1 cellular context compared by ENCODE assay signal in the genomic region with DNA sequence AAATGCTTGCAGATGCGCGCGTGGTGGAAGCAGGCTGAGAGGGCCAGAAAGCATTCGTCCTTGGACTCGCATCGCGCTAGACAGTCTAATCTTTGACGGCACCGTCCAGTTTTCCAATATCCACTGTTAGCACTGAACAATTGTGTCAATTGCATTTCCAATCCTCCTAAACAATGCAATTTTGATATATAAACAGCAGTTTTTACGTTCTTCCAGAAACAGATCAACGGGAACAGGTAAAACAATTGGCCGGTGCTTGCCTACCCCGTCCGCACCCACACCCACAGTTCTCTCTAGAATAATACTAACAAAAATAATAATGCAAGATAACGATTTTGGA.
TF ChIP-seq lines count a peak whose summit lies in the region.

No MANE protein-coding gene starts in this region.

TF ChIP-seq in HepG2, 621 proteins besides CTCF, POLR2A, EP300 and RAD21:
- TF ChIP-seq ZFAT (CRISPR knock-in tag; conservative IDR thresholded peaks at IDR 0.05) (no peak), ZSCAN20 (CRISPR knock-in tag; IDR thresholded peaks at IDR 0.05; ENCODE audit: borderline replicate concordance) (no peak), ZNF773 (CRISPR knock-in tag; IDR thresholded peaks at IDR 0.05; ENCODE audit: borderline replicate concordance) (no peak), SKI (IDR thresholded peaks at IDR 0.05; ENCODE audit: partially characterized antibody) (no peak), FOXA1 (IDR thresholded peaks at IDR 0.05) (no peak), FOXA1 (CRISPR knock-in tag; IDR thresholded peaks at IDR 0.05) (no peak), KDM1A (CRISPR knock-in tag; IDR thresholded peaks at IDR 0.05) (no peak), ZNF354B (CRISPR knock-in tag; IDR thresholded peaks at IDR 0.05) (no peak), SAFB2 (CRISPR knock-in tag; IDR thresholded peaks at IDR 0.05; ENCODE audit: borderline replicate concordance, low read depth) (no peak), TSC22D2 (CRISPR knock-in tag; IDR thresholded peaks at IDR 0.05; ENCODE audit: borderline replicate concordance) (no peak), AGO2 (optimal IDR thresholded peaks at IDR 0.05; ENCODE audit: low read depth, low read length) (no peak), HNRNPL (IDR thresholded peaks at IDR 0.05; ENCODE audit: low read depth, low read length) (no peak), PAF1 (CRISPR knock-in tag; IDR thresholded peaks at IDR 0.05) (no peak), SP4 (CRISPR knock-in tag; IDR thresholded peaks at IDR 0.05) (no peak), SRF (IDR thresholded peaks at IDR 0.05; ENCODE audit: low read depth, low read length) (no peak), ZNF724P (CRISPR knock-in tag; IDR thresholded peaks at IDR 0.05; ENCODE audit: borderline replicate concordance) (no peak), THAP11 (CRISPR knock-in tag; IDR thresholded peaks at IDR 0.05) (0 out of 2 replicates have a peak, but pooled peaks have one; percentile 2), ATF7-NPFF (CRISPR knock-in tag; IDR thresholded peaks at IDR 0.05; ENCODE audit: low read depth) (no peak), ZNF674 (CRISPR knock-in tag; IDR thresholded peaks at IDR 0.05; ENCODE audit: low read depth) (no peak), ZC3H4 (CRISPR knock-in tag; IDR thresholded peaks at IDR 0.05; ENCODE audit: borderline replicate concordance) (no peak), ZNF615 (CRISPR knock-in tag; IDR thresholded peaks at IDR 0.05; ENCODE audit: borderline replicate concordance) (no peak), PHB2 (IDR thresholded peaks at IDR 0.05; ENCODE audit: partially characterized antibody) (no peak), ZNF713 (CRISPR knock-in tag; IDR thresholded peaks at IDR 0.05) (no peak), MEF2D (CRISPR knock-in tag; IDR thresholded peaks at IDR 0.05) (peak; percentile 11; the same call in 1 of the 2 replicates), ZZZ3 (CRISPR knock-in tag; IDR thresholded peaks at IDR 0.05; ENCODE audit: borderline replicate concordance) (no peak), NR1H2 (CRISPR knock-in tag; IDR thresholded peaks at IDR 0.05; ENCODE audit: borderline replicate concordance, low read depth) (no peak), ZNF672 (CRISPR knock-in tag; IDR thresholded peaks at IDR 0.05) (no peak), RBFOX2 (IDR thresholded peaks at IDR 0.05; ENCODE audit: low read depth, low read length) (no peak), ZBTB20 (CRISPR knock-in tag; IDR thresholded peaks at IDR 0.05; ENCODE audit: borderline replicate concordance, low read depth) (no peak), ZNF552 (CRISPR knock-in tag; IDR thresholded peaks at IDR 0.05; ENCODE audit: borderline replicate concordance) (no peak), ZNF777 (CRISPR knock-in tag; IDR thresholded peaks at IDR 0.05) (peak; percentile 37), ZNF543 (CRISPR knock-in tag; IDR thresholded peaks at IDR 0.05) (no peak), SP5 (CRISPR knock-in tag; IDR thresholded peaks at IDR 0.05; ENCODE audit: borderline replicate concordance, low read depth) (no peak), HIVEP1 (CRISPR knock-in tag; IDR thresholded peaks at IDR 0.05) (no peak)
- TF ChIP-seq, protein P1, sequence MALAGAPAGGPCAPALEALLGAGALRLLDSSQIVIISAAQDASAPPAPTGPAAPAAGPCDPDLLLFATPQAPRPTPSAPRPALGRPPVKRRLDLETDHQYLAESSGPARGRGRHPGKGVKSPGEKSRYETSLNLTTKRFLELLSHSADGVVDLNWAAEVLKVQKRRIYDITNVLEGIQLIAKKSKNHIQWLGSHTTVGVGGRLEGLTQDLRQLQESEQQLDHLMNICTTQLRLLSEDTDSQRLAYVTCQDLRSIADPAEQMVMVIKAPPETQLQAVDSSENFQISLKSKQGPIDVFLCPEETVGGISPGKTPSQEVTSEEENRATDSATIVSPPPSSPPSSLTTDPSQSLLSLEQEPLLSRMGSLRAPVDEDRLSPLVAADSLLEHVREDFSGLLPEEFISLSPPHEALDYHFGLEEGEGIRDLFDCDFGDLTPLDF (CRISPR knock-in tag; IDR thresholded peaks at IDR 0.05): no peak
- TF ChIP-seq, protein P2, sequence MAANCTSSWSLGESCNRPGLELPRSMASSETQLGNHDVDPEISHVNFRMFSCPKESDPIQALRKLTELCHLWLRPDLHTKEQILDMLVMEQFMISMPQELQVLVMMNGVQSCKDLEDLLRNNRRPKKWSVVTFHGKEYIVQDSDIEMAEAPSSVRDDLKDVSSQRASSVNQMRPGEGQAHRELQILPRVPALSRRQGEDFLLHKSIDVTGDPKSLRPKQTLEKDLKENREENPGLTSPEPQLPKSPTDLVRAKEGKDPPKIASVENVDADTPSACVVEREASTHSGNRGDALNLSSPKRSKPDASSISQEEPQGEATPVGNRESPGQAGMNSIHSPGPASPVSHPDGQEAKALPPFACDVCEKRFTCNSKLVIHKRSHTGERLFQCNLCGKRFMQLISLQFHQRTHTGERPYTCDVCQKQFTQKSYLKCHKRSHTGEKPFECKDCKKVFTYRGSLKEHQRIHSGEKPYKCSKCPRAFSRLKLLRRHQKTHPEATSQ (CRISPR knock-in tag; IDR thresholded peaks at IDR 0.05; ENCODE audit: borderline replicate concordance): no peak
- TF ChIP-seq, protein P3, sequence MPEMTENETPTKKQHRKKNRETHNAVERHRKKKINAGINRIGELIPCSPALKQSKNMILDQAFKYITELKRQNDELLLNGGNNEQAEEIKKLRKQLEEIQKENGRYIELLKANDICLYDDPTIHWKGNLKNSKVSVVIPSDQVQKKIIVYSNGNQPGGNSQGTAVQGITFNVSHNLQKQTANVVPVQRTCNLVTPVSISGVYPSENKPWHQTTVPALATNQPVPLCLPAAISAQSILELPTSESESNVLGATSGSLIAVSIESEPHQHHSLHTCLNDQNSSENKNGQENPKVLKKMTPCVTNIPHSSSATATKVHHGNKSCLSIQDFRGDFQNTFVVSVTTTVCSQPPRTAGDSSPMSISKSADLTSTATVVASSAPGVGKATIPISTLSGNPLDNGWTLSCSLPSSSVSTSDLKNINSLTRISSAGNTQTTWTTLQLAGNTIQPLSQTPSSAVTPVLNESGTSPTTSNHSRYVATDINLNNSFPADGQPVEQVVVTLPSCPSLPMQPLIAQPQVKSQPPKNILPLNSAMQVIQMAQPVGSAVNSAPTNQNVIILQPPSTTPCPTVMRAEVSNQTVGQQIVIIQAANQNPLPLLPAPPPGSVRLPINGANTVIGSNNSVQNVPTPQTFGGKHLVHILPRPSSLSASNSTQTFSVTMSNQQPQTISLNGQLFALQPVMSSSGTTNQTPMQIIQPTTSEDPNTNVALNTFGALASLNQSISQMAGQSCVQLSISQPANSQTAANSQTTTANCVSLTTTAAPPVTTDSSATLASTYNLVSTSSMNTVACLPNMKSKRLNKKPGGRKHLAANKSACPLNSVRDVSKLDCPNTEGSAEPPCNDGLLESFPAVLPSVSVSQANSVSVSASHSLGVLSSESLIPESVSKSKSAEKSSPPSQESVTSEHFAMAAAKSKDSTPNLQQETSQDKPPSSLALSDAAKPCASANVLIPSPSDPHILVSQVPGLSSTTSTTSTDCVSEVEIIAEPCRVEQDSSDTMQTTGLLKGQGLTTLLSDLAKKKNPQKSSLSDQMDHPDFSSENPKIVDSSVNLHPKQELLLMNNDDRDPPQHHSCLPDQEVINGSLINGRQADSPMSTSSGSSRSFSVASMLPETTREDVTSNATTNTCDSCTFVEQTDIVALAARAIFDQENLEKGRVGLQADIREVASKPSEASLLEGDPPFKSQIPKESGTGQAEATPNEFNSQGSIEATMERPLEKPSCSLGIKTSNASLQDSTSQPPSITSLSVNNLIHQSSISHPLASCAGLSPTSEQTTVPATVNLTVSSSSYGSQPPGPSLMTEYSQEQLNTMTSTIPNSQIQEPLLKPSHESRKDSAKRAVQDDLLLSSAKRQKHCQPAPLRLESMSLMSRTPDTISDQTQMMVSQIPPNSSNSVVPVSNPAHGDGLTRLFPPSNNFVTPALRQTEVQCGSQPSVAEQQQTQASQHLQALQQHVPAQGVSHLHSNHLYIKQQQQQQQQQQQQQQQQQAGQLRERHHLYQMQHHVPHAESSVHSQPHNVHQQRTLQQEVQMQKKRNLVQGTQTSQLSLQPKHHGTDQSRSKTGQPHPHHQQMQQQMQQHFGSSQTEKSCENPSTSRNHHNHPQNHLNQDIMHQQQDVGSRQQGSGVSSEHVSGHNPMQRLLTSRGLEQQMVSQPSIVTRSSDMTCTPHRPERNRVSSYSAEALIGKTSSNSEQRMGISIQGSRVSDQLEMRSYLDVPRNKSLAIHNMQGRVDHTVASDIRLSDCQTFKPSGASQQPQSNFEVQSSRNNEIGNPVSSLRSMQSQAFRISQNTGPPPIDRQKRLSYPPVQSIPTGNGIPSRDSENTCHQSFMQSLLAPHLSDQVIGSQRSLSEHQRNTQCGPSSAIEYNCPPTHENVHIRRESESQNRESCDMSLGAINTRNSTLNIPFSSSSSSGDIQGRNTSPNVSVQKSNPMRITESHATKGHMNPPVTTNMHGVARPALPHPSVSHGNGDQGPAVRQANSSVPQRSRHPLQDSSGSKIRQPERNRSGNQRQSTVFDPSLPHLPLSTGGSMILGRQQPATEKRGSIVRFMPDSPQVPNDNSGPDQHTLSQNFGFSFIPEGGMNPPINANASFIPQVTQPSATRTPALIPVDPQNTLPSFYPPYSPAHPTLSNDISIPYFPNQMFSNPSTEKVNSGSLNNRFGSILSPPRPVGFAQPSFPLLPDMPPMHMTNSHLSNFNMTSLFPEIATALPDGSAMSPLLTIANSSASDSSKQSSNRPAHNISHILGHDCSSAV (CRISPR knock-in tag; IDR thresholded peaks at IDR 0.05; ENCODE audit: borderline replicate concordance): 0 out of 2 replicates have a peak, but pooled peaks have one; percentile 0
- TF ChIP-seq, protein P4, sequence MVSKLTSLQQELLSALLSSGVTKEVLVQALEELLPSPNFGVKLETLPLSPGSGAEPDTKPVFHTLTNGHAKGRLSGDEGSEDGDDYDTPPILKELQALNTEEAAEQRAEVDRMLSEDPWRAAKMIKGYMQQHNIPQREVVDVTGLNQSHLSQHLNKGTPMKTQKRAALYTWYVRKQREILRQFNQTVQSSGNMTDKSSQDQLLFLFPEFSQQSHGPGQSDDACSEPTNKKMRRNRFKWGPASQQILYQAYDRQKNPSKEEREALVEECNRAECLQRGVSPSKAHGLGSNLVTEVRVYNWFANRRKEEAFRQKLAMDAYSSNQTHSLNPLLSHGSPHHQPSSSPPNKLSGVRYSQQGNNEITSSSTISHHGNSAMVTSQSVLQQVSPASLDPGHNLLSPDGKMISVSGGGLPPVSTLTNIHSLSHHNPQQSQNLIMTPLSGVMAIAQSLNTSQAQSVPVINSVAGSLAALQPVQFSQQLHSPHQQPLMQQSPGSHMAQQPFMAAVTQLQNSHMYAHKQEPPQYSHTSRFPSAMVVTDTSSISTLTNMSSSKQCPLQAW (CRISPR knock-in tag; IDR thresholded peaks at IDR 0.05): 0 out of 2 replicates have a peak, but pooled peaks have one; percentile 55
- TF ChIP-seq, protein P5, sequence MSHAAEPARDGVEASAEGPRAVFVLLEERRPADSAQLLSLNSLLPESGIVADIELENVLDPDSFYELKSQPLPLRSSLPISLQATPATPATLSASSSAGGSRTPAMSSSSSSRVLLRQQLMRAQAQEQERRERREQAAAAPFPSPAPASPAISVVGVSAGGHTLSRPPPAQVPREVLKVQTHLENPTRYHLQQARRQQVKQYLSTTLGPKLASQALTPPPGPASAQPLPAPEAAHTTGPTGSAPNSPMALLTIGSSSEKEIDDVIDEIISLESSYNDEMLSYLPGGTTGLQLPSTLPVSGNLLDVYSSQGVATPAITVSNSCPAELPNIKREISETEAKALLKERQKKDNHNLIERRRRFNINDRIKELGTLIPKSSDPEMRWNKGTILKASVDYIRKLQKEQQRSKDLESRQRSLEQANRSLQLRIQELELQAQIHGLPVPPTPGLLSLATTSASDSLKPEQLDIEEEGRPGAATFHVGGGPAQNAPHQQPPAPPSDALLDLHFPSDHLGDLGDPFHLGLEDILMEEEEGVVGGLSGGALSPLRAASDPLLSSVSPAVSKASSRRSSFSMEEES (CRISPR knock-in tag; IDR thresholded peaks at IDR 0.05): 0 out of 2 replicates have a peak, but pooled peaks have one; percentile 23
